ENCODE assay signal across 14 cellular contexts in the genomic region with DNA sequence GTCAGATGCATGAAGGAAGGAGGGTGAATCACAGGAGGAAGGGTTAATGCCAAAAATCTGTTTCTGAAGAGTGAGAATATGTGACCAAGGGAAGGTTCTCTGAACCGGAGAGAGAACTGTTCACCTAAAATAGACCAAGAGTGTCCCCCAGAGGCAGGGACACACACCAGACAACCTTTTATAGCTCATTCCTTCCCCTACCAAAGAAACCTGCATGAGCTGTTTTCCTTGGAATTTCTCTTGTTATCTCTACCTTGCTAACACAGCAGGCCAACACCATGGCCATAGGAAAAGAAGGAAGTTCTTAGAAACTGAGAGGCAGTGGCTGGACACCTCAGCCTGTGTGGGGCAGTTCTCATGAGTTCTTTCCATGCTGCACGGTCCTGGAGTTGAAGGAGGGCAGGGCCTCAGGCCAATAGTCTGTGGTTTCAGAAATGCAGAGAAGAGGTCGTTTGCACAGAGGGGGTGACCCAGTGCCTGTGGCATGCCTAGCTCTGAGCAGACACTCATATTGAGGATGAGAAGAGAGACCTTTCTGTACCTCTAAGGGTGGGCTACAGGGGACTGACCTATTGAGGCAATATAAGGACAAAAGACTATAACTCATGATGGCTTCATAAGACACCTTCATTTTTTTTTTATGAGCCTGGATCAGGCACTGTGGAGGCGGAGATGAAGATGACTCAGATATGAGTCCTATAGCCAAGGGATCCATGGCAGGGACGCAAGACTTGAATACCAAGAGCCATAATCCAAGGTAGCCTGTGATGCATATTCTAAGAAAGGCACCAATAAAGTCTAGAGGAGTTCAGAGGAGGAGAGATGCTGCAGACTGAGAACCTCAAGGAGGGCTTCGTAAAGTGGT. TPM values are rescaled to one million over a fixed set of nuclear protein-coding genes. Genes with fewer than 3 reads are reported as not detected.
DNase-seq lines count a peak whose midpoint lies in the region; ATAC-seq and TF ChIP-seq lines count a peak whose summit lies in the region.
"Had no signal": no experiment of that assay in that cellular context is flagged by ENCODE, and none has a peak within 500 bp of the region (broad histone marks: within the 10 kb centered on the region; RNA-seq: fewer than 3 reads in every experiment).

No MANE protein-coding gene starts in this region.

- ATAC-seq in GM21723 (IDR thresholded peaks at IDR 0.05; ENCODE audit: unreplicated experiment) (no peak), GM21786 (IDR thresholded peaks at IDR 0.05; ENCODE audit: unreplicated experiment) (no peak)
- ATAC-seq: left colon had no signal

- no peaks in the 10 kb centered on the region for H3K36me3 ChIP-seq in right atrium auricular region
- H3K36me3 ChIP-seq: ascending aorta, esophagus squamous epithelium, neutrophil had no signal

- CTCF ChIA-PET in AG04449 (lab: Yijun Ruan, JAX): interaction anchor here (0.6 to 1.4 kb wide), 6 partner anchors 8 to 258 kb away, joined by 3 to 5 read pairs (median 3); no protein-coding TSS in a partner anchor

- H3K27ac ChIP-seq in right atrium auricular region: no peak overlapping the region
- H3K27ac ChIP-seq: ascending aorta, esophagus squamous epithelium, neutrophil had no signal

- peaks cover 0 to 4% of the 10 kb centered on the region in 2 donors for H3K9me3 ChIP-seq in right atrium auricular region
- H3K9me3 ChIP-seq: ascending aorta, esophagus squamous epithelium, neutrophil had no signal

- H3K4me1 ChIP-seq in right atrium auricular region: no peaks in the 10 kb centered on the region
- H3K4me1 ChIP-seq: ascending aorta, esophagus squamous epithelium had no signal

- POLR2A ChIA-PET in AG04449 (lab: Yijun Ruan, JAX): no interaction called here

- peak; percentile 2 for DNase-seq in AG04449 (ENCODE audit: low read depth, low spot score)
- peak; percentile 8 for DNase-seq in GM13977 (ENCODE audit: low spot score)
- peak; percentile 14 for DNase-seq in SW480 (ENCODE audit: low spot score)
- DNase-seq in fibroblast of the aortic adventitia (ENCODE audit: low read depth): peak; percentile 51
- no peak for DNase-seq in KG1 (lab: John Stamatoyannopoulos, UW)
- DNase-seq in right atrium auricular region (ENCODE audit: low spot score): no peak
- DNase-seq: CD4-positive, CD25-positive, alpha-beta regulatory T cell; esophagus squamous epithelium; left colon had no signal

- no peak overlapping the region for H3K4me3 ChIP-seq in AG04449 (ENCODE audit: low read depth, low read length)
- H3K4me3 ChIP-seq in fibroblast of the aortic adventitia (ENCODE audit: low read depth, low read length): no peak overlapping the region
- H3K4me3 ChIP-seq in right atrium auricular region: no peak overlapping the region
- H3K4me3 ChIP-seq: ascending aorta, esophagus squamous epithelium had no signal

- no peak for TF ChIP-seq CTCF in AG04449 (IDR thresholded peaks at IDR 0.05; ENCODE audit: insufficient read depth, low read length, missing control alignments)
- no peak for TF ChIP-seq CTCF in GM13977 (IDR thresholded peaks at IDR 0.05; ENCODE audit: extremely low read depth, insufficient read depth, missing control alignments)
- peak; percentile 9 for TF ChIP-seq CTCF in fibroblast of the aortic adventitia (IDR thresholded peaks at IDR 0.05; ENCODE audit: insufficient read depth, low read length)
- TF ChIP-seq CTCF in right atrium auricular region (IDR thresholded peaks at IDR 0.05): no peak

- no peaks in the 10 kb centered on the region for H3K27me3 ChIP-seq in right atrium auricular region
- H3K27me3 ChIP-seq: ascending aorta, neutrophil had no signal

- in situ Hi-C loops in GM13977 (cut with MboI; ENCODE audit: low pct_unique_long_range_greater_than_20kb, low sequenced_read_pairs, unreplicated experiment): no loop called here

RNA-seq across cellular contexts. Expression of gene IGFN1, which starts 39.4 kb away (rescaled TPM):
- total RNA-seq in fibroblast of the aortic adventitia (ENCODE audit: low replicate concordance) (under 0.01 and 0.74 TPM in 2 replicates), right atrium auricular region (not detected)
- total RNA-seq: ascending aorta; CD4-positive, CD25-positive, alpha-beta regulatory T cell; esophagus squamous epithelium; T-helper 1 cell treated with Interleukin-12 subunit alpha and Interleukin-12 subunit beta and Interleukin-4 antibody, amounts not matched to agents 30 ng/mL and 1 ng/mL, for 36 hours had no signal

RNA-seq across cellular contexts. Expression of gene PKP1, which starts 53.3 kb away (rescaled TPM):
- total RNA-seq in fibroblast of the aortic adventitia (ENCODE audit: low replicate concordance) (under 0.01 and 0.08 TPM in 2 replicates), right atrium auricular region (1 to 10 TPM in 1 of 2 donors, not detected in 1; 2.3 TPM)
- total RNA-seq: ascending aorta; CD4-positive, CD25-positive, alpha-beta regulatory T cell; T-helper 1 cell treated with Interleukin-12 subunit alpha and Interleukin-12 subunit beta and Interleukin-4 antibody, amounts not matched to agents 30 ng/mL and 1 ng/mL, for 36 hours had no signal

Comparison
In these comparisons a context has a peak if more than half of its experiments do, and no peak if none do; other contexts are left out.
1. DNase-seq: peak in AG04449 (single experiment), GM13977 (single experiment), SW480 (single experiment) and fibroblast of the aortic adventitia (single experiment); none in KG1 (single experiment) and right atrium auricular region (single experiment).